8 cellular contexts compared by ENCODE assay signal in the genomic region with DNA sequence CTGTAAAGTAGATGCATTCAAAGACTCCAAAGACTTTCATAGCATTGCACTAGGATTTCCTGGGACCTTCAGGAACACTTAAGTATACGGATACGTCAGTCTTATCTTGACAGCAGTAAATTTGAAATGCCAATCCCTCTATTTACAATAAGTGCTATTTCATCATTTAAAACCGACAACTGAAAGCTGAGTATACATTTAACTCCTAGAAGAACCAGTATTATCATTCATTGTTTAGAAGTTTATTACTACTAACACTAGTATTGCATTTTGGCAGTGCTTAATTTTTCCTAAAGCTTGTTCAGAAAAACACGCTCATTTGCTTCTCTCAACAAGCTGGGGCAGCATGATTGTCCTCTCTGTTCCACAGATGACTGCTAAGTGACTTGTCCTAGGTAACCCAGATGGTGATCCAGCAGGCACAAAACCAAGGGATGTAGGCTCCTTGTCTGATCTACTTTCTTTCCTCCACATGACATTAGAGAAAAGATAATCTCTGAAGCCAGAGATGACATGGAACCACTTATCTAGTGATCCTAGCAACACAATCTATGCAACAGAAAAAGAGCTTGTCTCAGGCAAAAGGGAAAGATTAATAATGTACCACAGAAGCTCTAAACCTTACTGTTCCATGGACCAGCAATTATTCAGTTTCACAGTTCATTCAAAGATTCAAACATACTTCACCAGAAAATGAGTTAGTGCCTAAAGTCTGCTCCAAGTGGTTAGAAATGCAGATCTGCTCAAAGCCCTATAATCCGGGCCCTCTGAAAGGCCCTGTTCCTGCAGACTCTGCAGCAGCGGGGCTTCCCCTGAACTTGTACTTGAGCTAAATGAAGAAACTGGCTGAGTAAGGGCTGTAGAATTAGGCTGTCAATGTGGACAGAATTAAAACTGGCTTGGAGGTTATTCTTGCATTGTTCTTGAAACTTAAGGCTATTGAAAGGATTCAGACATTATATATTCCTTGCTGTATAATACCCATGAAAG. TPM values are rescaled to one million over a fixed set of nuclear protein-coding genes. Genes with fewer than 3 reads are reported as not detected.
DNase-seq lines count a peak whose midpoint lies in the region; ATAC-seq and TF ChIP-seq lines count a peak whose summit lies in the region.

No MANE protein-coding gene starts in this region.

- H4K8ac ChIP-seq in IMR-90 (ENCODE audit: low read depth in 2 of 2, low read length in 2 of 2), result peak overlapping the region in 1 of 2 experiments; percentile 20; a peak in 1 of 4 replicates
- H4K8ac ChIP-seq in mesenchymal stem cell (ENCODE audit: low read length), result peak overlapping the region; percentile 24

- H3K9me3 ChIP-seq in AG04450 (ENCODE audit: control insufficient read depth, insufficient read depth, low read length), result no peaks in the 10 kb centered on the region; the same call in 1 of the 2 replicates
- H3K9me3 ChIP-seq in IMR-90 (ENCODE audit: control insufficient read depth, insufficient read depth, low read length), result no peaks in the 10 kb centered on the region
- H3K9me3 ChIP-seq in ascending aorta, result no peaks in the 10 kb centered on the region
- no peaks in the 10 kb centered on the region for H3K9me3 ChIP-seq in mesenchymal stem cell (ENCODE audit: control insufficient read depth, low read length)
- no peaks in the 10 kb centered on the region for H3K9me3 ChIP-seq in upper lobe of left lung

- H3K36me3 ChIP-seq in IMR-90 (ENCODE audit: control insufficient read depth, insufficient read depth, low read length), result peaks cover 4% of the 10 kb centered on the region
- H3K36me3 ChIP-seq in ascending aorta, result no peaks in the 10 kb centered on the region
- peaks cover 0 to 18% of the 10 kb centered on the region in 2 experiments for H3K36me3 ChIP-seq in mesenchymal stem cell (ENCODE audit: control insufficient read depth in 1 of 2, insufficient read depth in 2 of 2, low read depth in 1 of 2, low read length in 2 of 2)
- H3K36me3 ChIP-seq in upper lobe of left lung, result no peaks in the 10 kb centered on the region

- no CpG with 5 or more reads among the region's 6 CpGs for WGBS in IMR-90 (ENCODE audit: extremely low coverage in 2 of 2, insufficient read length in 1 of 2), 2 experiments
- WGBS in mesenchymal stem cell, result 24% methylated on average over 5 of the region's 6 CpGs
- WGBS in upper lobe of left lung, 2 donors, result 30 to 40% methylated on average over 6 of the region's 6 CpGs

- H3K9ac ChIP-seq in IMR-90 (ENCODE audit: low read depth, low read length) (peak overlapping the region; percentile 60), mesenchymal stem cell (ENCODE audit: low read length) (peak overlapping the region; percentile 99)

- H3K4me2 ChIP-seq in IMR-90 (ENCODE audit: low read depth, low read length), result peak overlapping the region; percentile 96
- H3K4me2 ChIP-seq in mesenchymal stem cell (ENCODE audit: low read length, poor library complexity, severe bottlenecking), result no peak overlapping the region

- H3K56ac ChIP-seq in IMR-90 (ENCODE audit: extremely low read depth, insufficient read depth, low read length), result no peak overlapping the region; the same call in 1 of the 2 replicates

- H3K79me1 ChIP-seq in IMR-90 (ENCODE audit: low read depth in 1 of 2, low read length in 2 of 2) (peaks cover 30 to 84% of the 10 kb centered on the region in 2 experiments), mesenchymal stem cell (replicated peaks; ENCODE audit: low read length, poor library complexity, severe bottlenecking) (peaks cover 4% of the 10 kb centered on the region)

- H3K9me1 ChIP-seq in IMR-90 (ENCODE audit: insufficient read depth, low read length), result peaks cover 13% of the 10 kb centered on the region

- no TSS peak for BruUV-seq in IMR-90 (replicated peaks; lab: Mats Ljungman, UMichigan)

- peak; percentile 27 for ATAC-seq in GM19455 (IDR thresholded peaks at IDR 0.05; ENCODE audit: unreplicated experiment)
- no peak for ATAC-seq in IMR-90 (ENCODE audit: low read depth)
- ATAC-seq in upper lobe of left lung (ENCODE audit: low FRiP score in 2 of 2), result peak in 1 of 2 donors; percentile 27

- peak overlapping the region in 1 of 2 experiments; percentile 59 for H2BK12ac ChIP-seq in mesenchymal stem cell (ENCODE audit: low read length in 2 of 2)

- peak overlapping the region; percentile 92 for H2BK5ac ChIP-seq in IMR-90 (ENCODE audit: low read depth, low read length, poor library complexity, severe bottlenecking)
- H2BK5ac ChIP-seq in mesenchymal stem cell (ENCODE audit: low read depth, low read length, poor library complexity, severe bottlenecking), result no peak overlapping the region

- TF ChIP-seq EP300 in upper lobe of left lung (IDR thresholded peaks at IDR 0.05), result no peak

- POLR2A ChIA-PET in AG04450 (lab: Yijun Ruan, JAX) (interaction anchor here (1.2 kb wide), 1 partner anchor 75 kb away, joined by 3 read pairs; no protein-coding TSS in a partner anchor), IMR-90 (lab: Charles Lee; ENCODE audit: unreplicated experiment) (interaction anchor here (0.5 kb wide), 1 partner anchor 122 kb away, joined by 3 read pairs; no protein-coding TSS in a partner anchor)

- H2AFZ ChIP-seq in IMR-90 (replicated peaks; ENCODE audit: low read length, poor library complexity) (no peak overlapping the region), mesenchymal stem cell (ENCODE audit: low read depth, low read length) (no peak overlapping the region)

- H3K4me1 ChIP-seq in IMR-90 (ENCODE audit: control insufficient read depth, insufficient read depth, low read length) (peaks cover 22% of the 10 kb centered on the region), ascending aorta (peaks cover 4 to 58% of the 10 kb centered on the region in 2 donors), mesenchymal stem cell (ENCODE audit: control insufficient read depth, insufficient read depth, low read depth, low read length) (peaks cover 16% of the 10 kb centered on the region), upper lobe of left lung (peaks cover 66 to 81% (median 72%) of the 10 kb centered on the region in 4 donors)

- H3K27me3 ChIP-seq in AG04450 (ENCODE audit: control insufficient read depth, insufficient read depth, low read length), result no peaks in the 10 kb centered on the region
- H3K27me3 ChIP-seq in IMR-90 (ENCODE audit: control insufficient read depth, insufficient read depth, low read length), result no peaks in the 10 kb centered on the region
- no peaks in the 10 kb centered on the region for H3K27me3 ChIP-seq in ascending aorta
- no peaks in the 10 kb centered on the region for H3K27me3 ChIP-seq in mesenchymal stem cell (ENCODE audit: control insufficient read depth in 1 of 2, insufficient read depth in 1 of 2, low read length in 2 of 2)
- no peaks in the 10 kb centered on the region for H3K27me3 ChIP-seq in upper lobe of left lung

- H3K4ac ChIP-seq in IMR-90 (ENCODE audit: low read depth, low read length) (peak overlapping the region; percentile 53), mesenchymal stem cell (ENCODE audit: low read depth in 1 of 2, low read length in 2 of 2) (no peak overlapping the region)

- in situ Hi-C loops in IMR-90 (cut with MboI; ENCODE audit: low sequenced_read_pairs), result no loop called here

- peak overlapping the region; percentile 14; the same call in 1 of the 2 replicates for H4K91ac ChIP-seq in IMR-90 (ENCODE audit: insufficient read depth, low read depth, low read length)
- peak overlapping the region; percentile 68 for H4K91ac ChIP-seq in mesenchymal stem cell (ENCODE audit: low read length)

- peak overlapping the region; percentile 54; the same call in 1 of the 2 replicates for H3K14ac ChIP-seq in IMR-90 (replicated peaks; ENCODE audit: low read depth, low read length)
- H3K14ac ChIP-seq in mesenchymal stem cell (ENCODE audit: low read length in 2 of 2), result no peak overlapping the region

- 0 out of 2 replicates have a peak, but pooled peaks have one; percentile 6 for TF ChIP-seq RAD21 in IMR-90 (IDR thresholded peaks at IDR 0.05; ENCODE audit: low read length)

- DNase-seq in AG04450 (ENCODE audit: low read depth, low spot score) (no peak), IMR-90 (peak; percentile 60), ascending aorta (ENCODE audit: low spot score in 2 of 2) (no peak), mesenchymal stem cell (peak; percentile 84), upper lobe of left lung (peak in 1 of 2 donors; percentile 79), iPS-NIHi7 (ENCODE audit: extremely low spot score) (no peak), NCI-H2029 (lab: John Stamatoyannopoulos, UW) (no peak)

- H2AK5ac ChIP-seq in IMR-90 (ENCODE audit: low read depth, low read length), result peak overlapping the region; percentile 61; the same call in 1 of the 2 replicates
- H2AK5ac ChIP-seq in mesenchymal stem cell (ENCODE audit: low read length, severe bottlenecking), result no peak overlapping the region

- H2BK15ac ChIP-seq in IMR-90 (ENCODE audit: low read depth, low read length) (peak overlapping the region; percentile 10; the same call in 2 of the 3 replicates), mesenchymal stem cell (ENCODE audit: low read depth, poor library complexity, severe bottlenecking) (no peak overlapping the region)

- H3K18ac ChIP-seq in IMR-90 (ENCODE audit: low read depth, low read length), result peak overlapping the region; percentile 65; the same call in 1 of the 2 replicates
- H3K18ac ChIP-seq in mesenchymal stem cell (ENCODE audit: low read depth in 1 of 2, low read length in 2 of 2), result peak overlapping the region in 1 of 2 experiments; percentile 77

- peaks cover 2% of the 10 kb centered on the region; the same call in 1 of the 2 replicates for H4K20me1 ChIP-seq in IMR-90 (ENCODE audit: insufficient read depth, low read length)

- intact Hi-C loops in IMR-90 (cut with micrococcal nuclease), result loop anchor here (5.0 kb wide), 1 partner anchor 346 kb away; no protein-coding TSS in a partner anchor
- intact Hi-C loops in ascending aorta (cut with DNase I), result no loop called here

- no peak overlapping the region for H2AK9ac ChIP-seq in IMR-90 (replicated peaks; ENCODE audit: low read depth, low read length, poor library complexity)

- dilution Hi-C loops in IMR-90 (cut with HindIII; ENCODE audit: low sequenced_read_pairs, unreplicated experiment), result no loop called here

- H3K23ac ChIP-seq in IMR-90 (ENCODE audit: low read depth, low read length) (peak overlapping the region; percentile 72), mesenchymal stem cell (ENCODE audit: low read length in 2 of 2) (no peak overlapping the region)

- H2BK120ac ChIP-seq in IMR-90 (ENCODE audit: low read depth, low read length) (peak overlapping the region; percentile 40), mesenchymal stem cell (ENCODE audit: low read depth, low read length) (no peak overlapping the region)

- TF ChIP-seq CTCF in AG04450 (IDR thresholded peaks at IDR 0.05; ENCODE audit: low read depth, low read length) (no peak), IMR-90 (conservative IDR thresholded peaks at IDR 0.05; ENCODE audit: low read depth, low read length) (no peak), ascending aorta (IDR thresholded peaks at IDR 0.05) (no peak), upper lobe of left lung (IDR thresholded peaks at IDR 0.05) (no peak)

- peak overlapping the region; percentile 81 for H3K4me3 ChIP-seq in AG04450 (ENCODE audit: low read depth, low read length)
- no peak overlapping the region for H3K4me3 ChIP-seq in IMR-90 (ENCODE audit: insufficient read depth, low read depth, low read length)
- H3K4me3 ChIP-seq in ascending aorta, result peak overlapping the region in 1 of 2 donors; percentile 85
- H3K4me3 ChIP-seq in mesenchymal stem cell (ENCODE audit: insufficient read depth in 1 of 2, low read depth in 1 of 2, low read length in 2 of 2), result peak overlapping the region in 1 of 2 experiments; percentile 95
- peak overlapping the region in 1 of 4 donors; percentile 77 for H3K4me3 ChIP-seq in upper lobe of left lung

- no peak overlapping the region for H3K27ac ChIP-seq in AG04450 (ENCODE audit: low read depth, low read length)
- peak overlapping the region; percentile 27; the same call in 1 of the 2 replicates for H3K27ac ChIP-seq in IMR-90 (ENCODE audit: insufficient read depth, low read length)
- peak overlapping the region; percentile 86 to 95 for H3K27ac ChIP-seq in ascending aorta
- H3K27ac ChIP-seq in mesenchymal stem cell (ENCODE audit: low read length, poor library complexity, severe bottlenecking), result no peak overlapping the region
- peak overlapping the region; percentile 81 to 85 (median 85) for H3K27ac ChIP-seq in upper lobe of left lung

- no peak for TF ChIP-seq POLR2A in IMR-90 (IDR thresholded peaks at IDR 0.05; ENCODE audit: low read depth, low read length)
- TF ChIP-seq POLR2A in upper lobe of left lung (IDR thresholded peaks at IDR 0.05), result no peak

- H4K5ac ChIP-seq in IMR-90 (ENCODE audit: low read depth, low read length), result peak overlapping the region; percentile 41; the same call in 1 of the 2 replicates

- peak overlapping the region; percentile 22; the same call in 1 of the 2 replicates for H2BK20ac ChIP-seq in IMR-90 (ENCODE audit: low read depth, low read length)

- CTCF ChIA-PET in AG04450 (lab: Charles Lee), result interaction anchor here (0.8 to 2.0 kb wide), 5 partner anchors 23 to 502 kb away, joined by 3 to 7 read pairs (median 3); no protein-coding TSS in a partner anchor
- CTCF ChIA-PET in IMR-90 (lab: Yijun Ruan, JAX), result interaction anchor here (0.7 kb wide), 1 partner anchor 100 kb away, joined by 5 read pairs; no protein-coding TSS in a partner anchor

RNA-seq across cellular contexts. Expression of a gene that starts 5.2 kb away (rescaled TPM):
- polyA plus RNA-seq in AG04450 (2011; rRNA removed) (23.0 TPM in 2 replicates), IMR-90 (2012; rRNA removed) (15.0 and 18.6 TPM in 2 replicates)
- 55.4 and 56.9 TPM in 2 replicates for polyA minus RNA-seq in AG04450 (2011; rRNA and poly(A)+ RNA removed)
- total RNA-seq in IMR-90 (2012; rRNA removed) (18.1 and 19.5 TPM in 2 replicates), ascending aorta (13.2 TPM), upper lobe of left lung (10 to 100 TPM; 19.5 to 36.6 (median 26.3) TPM)
- polyA plus RNA-seq in IMR-90 (2012; cell fraction: cytosol; rRNA removed), result 3.8 and 11.0 TPM in 2 replicates
- polyA plus RNA-seq in IMR-90 (2012; cell fraction: nucleus; rRNA removed; ENCODE audit: low replicate concordance), result 9.7 and 20.0 TPM in 2 replicates
- polyA plus RNA-seq in mesenchymal stem cell (2013, experiment 1 of 2), result 33.4 TPM
- 31.6 TPM for polyA plus RNA-seq in mesenchymal stem cell (2013, experiment 2 of 2)

RNA-seq across cellular contexts. Expression of a gene that starts 51.9 kb away (rescaled TPM):
- polyA plus RNA-seq in AG04450 (2011; rRNA removed) (11.9 and 20.4 TPM in 2 replicates), IMR-90 (2012; rRNA removed) (6.9 and 9.4 TPM in 2 replicates)
- polyA minus RNA-seq in AG04450 (2011; rRNA and poly(A)+ RNA removed), result 4.7 and 10.4 TPM in 2 replicates
- total RNA-seq in IMR-90 (2012; rRNA removed) (4.1 and 11.7 TPM in 2 replicates), ascending aorta (9.5 TPM), upper lobe of left lung (100 to 1,000 TPM in 1 of 6 donors, 10 to 100 TPM in 5; 21.0 to 116 (median 32.9) TPM)
- 0.36 and 0.73 TPM in 2 replicates for polyA plus RNA-seq in IMR-90 (2012; cell fraction: cytosol; rRNA removed)
- polyA plus RNA-seq in IMR-90 (2012; cell fraction: nucleus; rRNA removed; ENCODE audit: low replicate concordance), result 1.8 and 15.4 TPM in 2 replicates
- polyA plus RNA-seq in mesenchymal stem cell (2013, experiment 1 of 2), result 35.4 TPM
- polyA plus RNA-seq in mesenchymal stem cell (2013, experiment 2 of 2), result 33.9 TPM

RNA-seq across cellular contexts. Expression of a gene that starts 52.0 kb away (rescaled TPM):
- polyA plus RNA-seq in AG04450 (2011; rRNA removed) (8.1 and 11.2 TPM in 2 replicates), IMR-90 (2012; rRNA removed) (3.6 and 5.6 TPM in 2 replicates)
- polyA minus RNA-seq in AG04450 (2011; rRNA and poly(A)+ RNA removed), result 3.4 and 8.6 TPM in 2 replicates
- total RNA-seq in IMR-90 (2012; rRNA removed) (5.9 and 10.3 TPM in 2 replicates), ascending aorta (16.6 TPM), upper lobe of left lung (10 to 100 TPM in 2 of 6 donors, 1 to 10 TPM in 4; 2.8 to 18.7 (median 7.8) TPM)
- polyA plus RNA-seq in IMR-90 (2012; cell fraction: cytosol; rRNA removed), result 0.48 and 0.61 TPM in 2 replicates
- 0.18 and 2.3 TPM in 2 replicates for polyA plus RNA-seq in IMR-90 (2012; cell fraction: nucleus; rRNA removed; ENCODE audit: low replicate concordance)
- polyA plus RNA-seq in mesenchymal stem cell (2013, experiment 1 of 2), result 7.6 TPM
- polyA plus RNA-seq in mesenchymal stem cell (2013, experiment 2 of 2), result 8.0 TPM

Comparison
In these comparisons a context has a peak if more than half of its experiments do, and no peak if none do; other contexts are left out.
1. DNase-seq: peak in IMR-90 (single experiment) and mesenchymal stem cell (single experiment); none in AG04450 (single experiment), ascending aorta (0 of 2), iPS-NIHi7 (single experiment) and NCI-H2029 (single experiment).
2. H3K27ac ChIP-seq: peak in IMR-90 (single experiment), ascending aorta (2 of 2) and upper lobe of left lung (4 of 4); none in AG04450 (single experiment) and mesenchymal stem cell (single experiment).